Comparison of ENCODE assay signal across 1 cellular context in genomic region chr16:81042821-81043220, GRCh38.
TF ChIP-seq lines count a peak whose summit lies in the region.

No MANE protein-coding gene starts in this region.

TF ChIP-seq in K562, 482 proteins besides CTCF, POLR2A, EP300 and RAD21:
- no peak for TF ChIP-seq CEBPG (CRISPR knock-in tag; IDR thresholded peaks at IDR 0.05)
- TF ChIP-seq CEBPG (tag; conservative IDR thresholded peaks at IDR 0.05 in 1 of 2, IDR thresholded peaks at IDR 0.05 in 1 of 2): peak in 1 of 2 experiments; percentile 35; a peak in 1 of 4 replicates
- TF ChIP-seq ZNF77 (CRISPR knock-in tag; IDR thresholded peaks at IDR 0.05): no peak
- no peak for TF ChIP-seq LEF1 (IDR thresholded peaks at IDR 0.05)
- TF ChIP-seq SNAPC5 (CRISPR knock-in tag; IDR thresholded peaks at IDR 0.05): no peak
- no peak for TF ChIP-seq HNRNPH1 (optimal IDR thresholded peaks at IDR 0.05; ENCODE audit: low read depth, low read length)
- TF ChIP-seq TAL1 (IDR thresholded peaks at IDR 0.05): no peak
- no peak for TF ChIP-seq NR3C1 (CRISPR knock-in tag; IDR thresholded peaks at IDR 0.05)
- TF ChIP-seq AFF1 (IDR thresholded peaks at IDR 0.05; ENCODE audit: low read depth in 1 of 2, partially characterized antibody in 2 of 2): no peak
- TF ChIP-seq CEBPB (tag; IDR thresholded peaks at IDR 0.05): peak; percentile 68; the same call in 1 of the 2 replicates
- TF ChIP-seq CSDE1 (IDR thresholded peaks at IDR 0.05): no peak
- no peak for TF ChIP-seq NFYB (IDR thresholded peaks at IDR 0.05; ENCODE audit: extremely low read depth, insufficient read length)
- TF ChIP-seq CREM (IDR thresholded peaks at IDR 0.05; ENCODE audit: low read depth): no peak
